8 cellular contexts compared by ENCODE assay signal in genomic region chr19:2477141-2477710, GRCh38. TPM values are rescaled to one million over a fixed set of nuclear protein-coding genes. Genes with fewer than 3 reads are reported as not detected.
A peak's percentile ranks its signal among the peaks of the same experiment; 100 is the strongest.
DNase-seq lines count a peak whose midpoint lies in the region; ATAC-seq and TF ChIP-seq lines count a peak whose summit lies in the region.

No MANE protein-coding gene starts in this region.

- peaks cover 3% of the 10 kb centered on the region for H3K27me3 Mint-ChIP-seq in activated CD8-positive, alpha-beta memory T cell treated with anti-CD3 and anti-CD28 coated beads, Interleukin-2, amount 10 ng/mL, durations not matched to agents 7 days and 5 days
- peaks cover 3% of the 10 kb centered on the region for H3K27me3 Mint-ChIP-seq in activated T-helper 2 cell treated with anti-CD3 and anti-CD28 coated beads, Interferon-gamma antibody, Interleukin-2, Interleukin-4, amounts not matched to agents 10 μg/mL and 5 μg/mL and 100 μg/mL, durations not matched to agents 14 hours and 24 hours and 36 hours (ENCODE audit: low read depth)
- H3K27me3 Mint-ChIP-seq in glutamatergic neuron (ENCODE audit: unreplicated experiment), result peaks cover 26% of the 10 kb centered on the region

- ATAC-seq in activated CD8-positive, alpha-beta memory T cell treated with anti-CD3 and anti-CD28 coated beads, Interleukin-2, amount 10 ng/mL, durations not matched to agents 7 days and 5 days, result peak; percentile 3
- ATAC-seq in HG02840 (IDR thresholded peaks at IDR 0.05; ENCODE audit: low FRiP score, unreplicated experiment), result no peak

- peaks cover 6% of the 10 kb centered on the region for H3K79me2 ChIP-seq in parathyroid adenoma

- peak; percentile 66 for DNase-seq in activated CD8-positive, alpha-beta memory T cell treated with anti-CD3 and anti-CD28 coated beads, Interleukin-2, amount 10 ng/mL, durations not matched to agents 7 days and 5 days
- no peak for DNase-seq in activated CD8-positive, alpha-beta memory T cell treated with anti-CD3 and anti-CD28 coated beads for 24 hours
- DNase-seq in activated T-helper 2 cell treated with anti-CD3 and anti-CD28 coated beads, Interferon-gamma antibody, Interleukin-2, Interleukin-4, amounts not matched to agents 10 μg/mL and 5 μg/mL and 100 μg/mL, durations not matched to agents 14 hours and 24 hours and 36 hours (ENCODE audit: low spot score), result no peak
- DNase-seq in glutamatergic neuron, result no peak
- DNase-seq in NCI-H2107 treated with DMSO at 0.1 percent for 48 hours (lab: John Stamatoyannopoulos, UW; ENCODE audit: unreplicated experiment), result no peak
- DNase-seq in GM19238 (ENCODE audit: insufficient read length, low spot score), result no peak

- peak overlapping the region; percentile 87 for H3K9ac ChIP-seq in parathyroid adenoma

- peak overlapping the region; percentile 100 for H3K4me3 Mint-ChIP-seq in activated CD8-positive, alpha-beta memory T cell treated with anti-CD3 and anti-CD28 coated beads, Interleukin-2, amount 10 ng/mL, durations not matched to agents 7 days and 5 days
- peak overlapping the region; percentile 96 for H3K4me3 Mint-ChIP-seq in activated T-helper 2 cell treated with anti-CD3 and anti-CD28 coated beads, Interferon-gamma antibody, Interleukin-2, Interleukin-4, amounts not matched to agents 10 μg/mL and 5 μg/mL and 100 μg/mL, durations not matched to agents 14 hours and 24 hours and 36 hours (ENCODE audit: low read depth)
- H3K4me3 Mint-ChIP-seq in glutamatergic neuron (ENCODE audit: unreplicated experiment), result peak overlapping the region; percentile 88

- intact Hi-C loops in activated T-helper 2 cell treated with anti-CD3 and anti-CD28 coated beads, Interferon-gamma antibody, Interleukin-2, Interleukin-4, amounts not matched to agents 10 μg/mL and 5 μg/mL and 100 μg/mL, durations not matched to agents 14 hours and 24 hours and 36 hours (cut with micrococcal nuclease), result no loop called here

- no peaks in the 10 kb centered on the region for H3K36me3 ChIP-seq in parathyroid adenoma (ENCODE audit: control insufficient read depth, insufficient read depth, low read length)

- H3K27ac ChIP-seq in parathyroid adenoma, result peak overlapping the region; percentile 93

- H2AFZ ChIP-seq in parathyroid adenoma, result no peak overlapping the region

- TF ChIP-seq CTCF in glutamatergic neuron (IDR thresholded peaks at IDR 0.05; ENCODE audit: partially characterized antibody, unreplicated experiment), result no peak
- no peak for TF ChIP-seq CTCF in parathyroid adenoma (IDR thresholded peaks at IDR 0.05)

- H3K36me3 Mint-ChIP-seq in activated CD8-positive, alpha-beta memory T cell treated with anti-CD3 and anti-CD28 coated beads, Interleukin-2, amount 10 ng/mL, durations not matched to agents 7 days and 5 days, result peaks cover 24% of the 10 kb centered on the region
- H3K36me3 Mint-ChIP-seq in activated T-helper 2 cell treated with anti-CD3 and anti-CD28 coated beads, Interferon-gamma antibody, Interleukin-2, Interleukin-4, amounts not matched to agents 10 μg/mL and 5 μg/mL and 100 μg/mL, durations not matched to agents 14 hours and 24 hours and 36 hours (ENCODE audit: low read depth), result peaks cover 28% of the 10 kb centered on the region
- no peaks in the 10 kb centered on the region for H3K36me3 Mint-ChIP-seq in glutamatergic neuron (ENCODE audit: unreplicated experiment)

- H3K27ac Mint-ChIP-seq in activated CD8-positive, alpha-beta memory T cell treated with anti-CD3 and anti-CD28 coated beads, Interleukin-2, amount 10 ng/mL, durations not matched to agents 7 days and 5 days, result peak overlapping the region; percentile 91
- H3K27ac Mint-ChIP-seq in activated T-helper 2 cell treated with anti-CD3 and anti-CD28 coated beads, Interferon-gamma antibody, Interleukin-2, Interleukin-4, amounts not matched to agents 10 μg/mL and 5 μg/mL and 100 μg/mL, durations not matched to agents 14 hours and 24 hours and 36 hours, result peak overlapping the region; percentile 89
- H3K27ac Mint-ChIP-seq in glutamatergic neuron (ENCODE audit: unreplicated experiment), result no peak overlapping the region

- peak overlapping the region; percentile 94 for H3K4me3 ChIP-seq in parathyroid adenoma (ENCODE audit: low read depth, low read length)

- CTCF ChIA-PET in activated CD8-positive, alpha-beta memory T cell treated with anti-CD3 and anti-CD28 coated beads, Interleukin-2, amount 10 ng/mL, durations not matched to agents 7 days and 5 days (lab: Charles Lee), result interaction anchor here (0.6 to 6.2 kb wide), 19 partner anchors 9 to 185 kb away, joined by 3 to 257 read pairs (median 6); no protein-coding TSS in a partner anchor

- no peaks in the 10 kb centered on the region for H3K27me3 ChIP-seq in parathyroid adenoma (ENCODE audit: control insufficient read depth, insufficient read depth, low read length)

- no peaks in the 10 kb centered on the region for H3K9me3 ChIP-seq in parathyroid adenoma (ENCODE audit: control insufficient read depth, low read length)

- H3K4me1 Mint-ChIP-seq in activated CD8-positive, alpha-beta memory T cell treated with anti-CD3 and anti-CD28 coated beads, Interleukin-2, amount 10 ng/mL, durations not matched to agents 7 days and 5 days, result peaks cover 21% of the 10 kb centered on the region
- H3K4me1 Mint-ChIP-seq in activated T-helper 2 cell treated with anti-CD3 and anti-CD28 coated beads, Interferon-gamma antibody, Interleukin-2, Interleukin-4, amounts not matched to agents 10 μg/mL and 5 μg/mL and 100 μg/mL, durations not matched to agents 14 hours and 24 hours and 36 hours (ENCODE audit: low read depth), result peaks cover 13% of the 10 kb centered on the region
- H3K4me1 Mint-ChIP-seq in glutamatergic neuron (ENCODE audit: low read depth, unreplicated experiment), result peaks cover 3% of the 10 kb centered on the region

- H3K9me3 Mint-ChIP-seq in activated CD8-positive, alpha-beta memory T cell treated with anti-CD3 and anti-CD28 coated beads, Interleukin-2, amount 10 ng/mL, durations not matched to agents 7 days and 5 days (ENCODE audit: low read depth), result no peaks in the 10 kb centered on the region
- H3K9me3 Mint-ChIP-seq in activated T-helper 2 cell treated with anti-CD3 and anti-CD28 coated beads, Interferon-gamma antibody, Interleukin-2, Interleukin-4, amounts not matched to agents 10 μg/mL and 5 μg/mL and 100 μg/mL, durations not matched to agents 14 hours and 24 hours and 36 hours, result peaks cover under 1% of the 10 kb centered on the region
- H3K9me3 Mint-ChIP-seq in glutamatergic neuron (ENCODE audit: unreplicated experiment), result peaks cover 1% of the 10 kb centered on the region

- H3K4me1 ChIP-seq in parathyroid adenoma, result peaks cover 13% of the 10 kb centered on the region

- peak overlapping the region; percentile 80 for H3K4me2 ChIP-seq in parathyroid adenoma (ENCODE audit: low read length)

RNA-seq across cellular contexts. Expression of gene GADD45B, which starts 1.3 kb away (rescaled TPM):
- 10 to 100 TPM; 63.4 to 79.4 TPM for total RNA-seq in activated CD8-positive, alpha-beta memory T cell treated with anti-CD3 and anti-CD28 coated beads, Interleukin-2, amount 10 ng/mL, durations not matched to agents 7 days and 5 days
- 90.7 and 95.2 TPM in 2 replicates for total RNA-seq in activated T-helper 2 cell treated with anti-CD3 and anti-CD28 coated beads, Interferon-gamma antibody, Interleukin-2, Interleukin-4, amounts not matched to agents 10 μg/mL and 5 μg/mL and 100 μg/mL, durations not matched to agents 14 hours and 24 hours and 36 hours
- 3.8 TPM for total RNA-seq in glutamatergic neuron (ENCODE audit: unreplicated experiment)

RNA-seq across cellular contexts. Expression of gene LMNB2, which starts 20.5 kb away (rescaled TPM):
- 100 to 1,000 TPM; 123 to 128 TPM for total RNA-seq in activated CD8-positive, alpha-beta memory T cell treated with anti-CD3 and anti-CD28 coated beads, Interleukin-2, amount 10 ng/mL, durations not matched to agents 7 days and 5 days
- 111 and 115 TPM in 2 replicates for total RNA-seq in activated T-helper 2 cell treated with anti-CD3 and anti-CD28 coated beads, Interferon-gamma antibody, Interleukin-2, Interleukin-4, amounts not matched to agents 10 μg/mL and 5 μg/mL and 100 μg/mL, durations not matched to agents 14 hours and 24 hours and 36 hours
- 45.8 TPM for total RNA-seq in glutamatergic neuron (ENCODE audit: unreplicated experiment)

RNA-seq across cellular contexts. Expression of gene TIMM13, which starts 49.8 kb away (rescaled TPM):
- total RNA-seq in activated CD8-positive, alpha-beta memory T cell treated with anti-CD3 and anti-CD28 coated beads, Interleukin-2, amount 10 ng/mL, durations not matched to agents 7 days and 5 days, result 10 to 100 TPM; 66.4 to 91.9 TPM
- total RNA-seq in activated T-helper 2 cell treated with anti-CD3 and anti-CD28 coated beads, Interferon-gamma antibody, Interleukin-2, Interleukin-4, amounts not matched to agents 10 μg/mL and 5 μg/mL and 100 μg/mL, durations not matched to agents 14 hours and 24 hours and 36 hours, result 139 and 145 TPM in 2 replicates
- total RNA-seq in glutamatergic neuron (ENCODE audit: unreplicated experiment), result 91.5 TPM

Comparison
In these comparisons a context has a peak if more than half of its experiments do, and no peak if none do; other contexts are left out.
1. RNA of gene GADD45B, which starts 1.3 kb away (total RNA-seq): 90.7 to 95.2 TPM in activated T-helper 2 cell treated with anti-CD3 and anti-CD28 coated beads, Interferon-gamma antibody, Interleukin-2, Interleukin-4, amounts not matched to agents 10 μg/mL and 5 μg/mL and 100 μg/mL, durations not matched to agents 14 hours and 24 hours and 36 hours and 63.4 to 79.4 TPM in activated CD8-positive, alpha-beta memory T cell treated with anti-CD3 and anti-CD28 coated beads, Interleukin-2, amount 10 ng/mL, durations not matched to agents 7 days and 5 days; 3.8 TPM in glutamatergic neuron (single experiment); every median in the first group is over 10 times any median in the second.
2. Peak in every context shown above with its lines, with median percentiles within 50 percentile points of each other: H3K4me3 Mint-ChIP-seq.